Comparison of ENCODE assay signal across 8 cellular contexts in the genomic region with DNA sequence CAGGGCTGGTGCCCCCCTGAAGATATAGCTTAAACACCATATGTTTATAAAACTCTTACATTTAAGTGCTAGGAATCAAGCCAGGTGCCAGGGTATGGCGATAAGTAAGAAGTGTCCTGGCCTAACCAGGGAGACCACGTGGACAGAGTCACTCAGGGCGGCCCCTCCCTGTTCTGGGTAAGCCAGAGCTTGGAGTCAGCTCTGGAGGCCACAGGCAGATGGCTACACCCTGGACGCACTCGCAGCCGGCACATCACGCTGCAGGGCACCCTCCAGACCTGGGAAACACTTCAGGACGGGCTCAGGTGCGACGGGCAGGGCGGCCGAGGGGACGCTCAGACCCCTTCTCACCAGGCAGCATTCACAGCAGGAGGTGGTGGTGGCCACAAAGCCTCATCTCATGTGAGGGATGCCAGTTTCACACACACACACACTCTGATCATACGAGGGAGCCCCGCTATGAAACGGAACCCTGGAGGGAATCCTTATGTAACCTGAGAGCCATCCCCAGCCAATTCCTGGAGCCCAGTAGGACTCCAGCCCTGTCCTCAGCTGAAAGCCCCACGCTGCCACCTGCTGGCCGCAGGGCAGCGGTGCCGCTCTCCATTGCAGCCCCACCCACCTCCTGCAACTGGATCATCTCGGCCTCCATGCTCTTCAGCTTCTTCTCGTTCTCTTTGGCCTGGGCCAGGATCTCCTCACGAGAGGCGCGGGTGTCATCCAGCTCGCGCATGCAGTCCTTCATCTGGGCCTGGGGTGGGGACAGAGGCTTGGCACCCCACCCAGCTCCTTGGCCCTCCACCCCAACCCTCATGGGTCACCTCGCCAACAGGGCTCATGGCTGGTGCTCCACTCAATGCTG. TPM values are rescaled to one million over a fixed set of nuclear protein-coding genes. Genes with fewer than 3 reads are reported as not detected.
DNase-seq lines count a peak whose midpoint lies in the region; ATAC-seq and TF ChIP-seq lines count a peak whose summit lies in the region.

No MANE protein-coding gene starts in this region.

- TF ChIP-seq CTCF in BJ (IDR thresholded peaks at IDR 0.05; ENCODE audit: insufficient read depth, low read depth, low read length), result peak; percentile 97
- TF ChIP-seq CTCF in HFF-Myc (IDR thresholded peaks at IDR 0.05; ENCODE audit: low read depth, low read length, missing control alignments), result peak; percentile 98
- peak; percentile 91 for TF ChIP-seq CTCF in OCI-LY1 (IDR thresholded peaks at IDR 0.05; ENCODE audit: low read length)

- H3K9me3 ChIP-seq in OCI-LY1 (ENCODE audit: low read length), result no peaks in the 10 kb centered on the region

- no peak for TF ChIP-seq POLR2A in erythroblast (IDR thresholded peaks at IDR 0.05; ENCODE audit: low read length)

- peak; percentile 16 for DNase-seq in BJ (ENCODE audit: low read depth)
- DNase-seq in HFF-Myc (ENCODE audit: extremely low read depth, low read depth), result peak; percentile 61
- DNase-seq in activated T-cell treated with anti-CD3 and anti-CD28 coated beads for 4 hours, result peak; percentile 44
- DNase-seq in erythroblast (lab: John Stamatoyannopoulos, UW), result peak; percentile 79 to 87
- DNase-seq in naive B cell, result peak; percentile 46

- H3K27me3 ChIP-seq in BJ (ENCODE audit: control insufficient read depth, insufficient read depth, low read length) (no peaks in the 10 kb centered on the region), OCI-LY1 (ENCODE audit: insufficient read depth, low read length) (no peaks in the 10 kb centered on the region)

- H3K79me2 ChIP-seq in OCI-LY1 (ENCODE audit: insufficient read depth, low read length), result no peaks in the 10 kb centered on the region

- CTCF ChIA-PET in BJ (lab: Yijun Ruan, JAX), result interaction anchor here (0.6 to 4.0 kb wide), 18 partner anchors 8 to 201 kb away, joined by 3 to 23 read pairs (median 5); a partner anchor contains a TSS

- H4K20me1 ChIP-seq in OCI-LY1 (ENCODE audit: insufficient read depth, low read length), result no peaks in the 10 kb centered on the region

- H3K9me2 ChIP-seq in OCI-LY1 (ENCODE audit: low read depth, low read length), result no peaks in the 10 kb centered on the region

- H3K9me3 Mint-ChIP-seq in naive B cell, result no peaks in the 10 kb centered on the region
- H3K9me3 Mint-ChIP-seq in stimulated activated memory B cell treated with anti-CD40 and anti-IgM and Interleukin-4, amounts not matched to agents 10 μg/mL and 1 μg/mL and 100 μg/mL, for 72 hours, result no peaks in the 10 kb centered on the region

- no peaks in the 10 kb centered on the region; the same call in 1 of the 2 replicates for H3F3A ChIP-seq in OCI-LY1 (ENCODE audit: insufficient read depth, low read length)

- no peak overlapping the region for H3K27ac ChIP-seq in OCI-LY1 (ENCODE audit: low read depth, low read length, poor library complexity, severe bottlenecking)

- POLR2A ChIA-PET in BJ (lab: Charles Lee), result interaction anchor here (0.6 kb wide), 1 partner anchor 196 kb away, joined by 6 read pairs; a partner anchor contains a TSS

- peak overlapping the region in 1 of 8 donors; percentile 28 for H3K4me3 Mint-ChIP-seq in naive B cell
- H3K4me3 Mint-ChIP-seq in stimulated activated memory B cell treated with anti-CD40 and anti-IgM and Interleukin-4, amounts not matched to agents 10 μg/mL and 1 μg/mL and 100 μg/mL, for 72 hours, result no peak overlapping the region

- no peaks in the 10 kb centered on the region for H3K27me3 Mint-ChIP-seq in naive B cell
- H3K27me3 Mint-ChIP-seq in stimulated activated memory B cell treated with anti-CD40 and anti-IgM and Interleukin-4, amounts not matched to agents 10 μg/mL and 1 μg/mL and 100 μg/mL, for 72 hours, result no peaks in the 10 kb centered on the region

- H3K36me3 ChIP-seq in BJ (ENCODE audit: control insufficient read depth, insufficient read depth, low read length) (peaks cover 70% of the 10 kb centered on the region), OCI-LY1 (ENCODE audit: insufficient read depth, low read length) (peaks cover 87% of the 10 kb centered on the region)

- H3K9ac ChIP-seq in OCI-LY1 (ENCODE audit: low read length), result no peak overlapping the region

- H3K4me1 ChIP-seq in OCI-LY1 (ENCODE audit: insufficient read depth, low read length, severe bottlenecking), result no peaks in the 10 kb centered on the region

- peak overlapping the region in 5 of 6 donors; percentile 32 to 84 (median 74) for H3K27ac Mint-ChIP-seq in naive B cell
- H3K27ac Mint-ChIP-seq in stimulated activated memory B cell treated with anti-CD40 and anti-IgM and Interleukin-4, amounts not matched to agents 10 μg/mL and 1 μg/mL and 100 μg/mL, for 72 hours, result peak overlapping the region; percentile 23

- H3K36me3 Mint-ChIP-seq in naive B cell, result peaks cover 11 to 44% of the 10 kb centered on the region in 2 donors
- peaks cover 76% of the 10 kb centered on the region for H3K36me3 Mint-ChIP-seq in stimulated activated memory B cell treated with anti-CD40 and anti-IgM and Interleukin-4, amounts not matched to agents 10 μg/mL and 1 μg/mL and 100 μg/mL, for 72 hours

- peaks cover 0 to 2% (median 0%) of the 10 kb centered on the region in 3 donors for H3K4me1 Mint-ChIP-seq in naive B cell
- H3K4me1 Mint-ChIP-seq in stimulated activated memory B cell treated with anti-CD40 and anti-IgM and Interleukin-4, amounts not matched to agents 10 μg/mL and 1 μg/mL and 100 μg/mL, for 72 hours, result peaks cover 6% of the 10 kb centered on the region

- H3K4me3 ChIP-seq in BJ (ENCODE audit: low read depth, low read length) (no peak overlapping the region), HFF-Myc (replicated peaks; ENCODE audit: low read depth, low read length) (no peak overlapping the region), OCI-LY1 (ENCODE audit: low read depth, low read length, poor library complexity, severe bottlenecking) (no peak overlapping the region)

- ATAC-seq in naive B cell (ENCODE audit: low read depth in 2 of 2), result peak; percentile 80 to 88
- peak; percentile 76 for ATAC-seq in stimulated activated memory B cell treated with anti-CD40 and anti-IgM and Interleukin-4, amounts not matched to agents 10 μg/mL and 1 μg/mL and 100 μg/mL, for 72 hours
- ATAC-seq in HG02571 (IDR thresholded peaks at IDR 0.05; ENCODE audit: unreplicated experiment), result no peak

- no peak overlapping the region for H2AFZ ChIP-seq in OCI-LY1 (ENCODE audit: low read length)

- H3K4me2 ChIP-seq in OCI-LY1 (ENCODE audit: low read length), result no peak overlapping the region

RNA-seq across cellular contexts. Expression of a gene that starts 33.4 kb away (rescaled TPM):
- polyA plus RNA-seq in BJ (2011; rRNA removed) (1.5 and 1.9 TPM in 2 replicates), naive B cell (ENCODE audit: low read depth in 6 of 6) (1 to 10 TPM in 4 of 6 donors, under 1 TPM in 1, not detected in 1; 0.71 to 4.2 (median 2.6) TPM)
- 0.38 and 1.6 TPM in 2 replicates for polyA minus RNA-seq in BJ (2011; rRNA and poly(A)+ RNA removed)

RNA-seq across cellular contexts. Expression of a gene that starts 47.0 kb away (rescaled TPM):
- 24.5 and 27.8 TPM in 2 replicates for polyA plus RNA-seq in BJ (2011; rRNA removed)
- 40.1 and 51.6 TPM in 2 replicates for polyA minus RNA-seq in BJ (2011; rRNA and poly(A)+ RNA removed)
- polyA plus RNA-seq in naive B cell (ENCODE audit: low read depth in 6 of 6), result 10 to 100 TPM in 1 of 6 donors, 1 to 10 TPM in 5; 5.9 to 11.8 (median 8.0) TPM

Comparison
In these comparisons a context has a peak if more than half of its experiments do, and no peak if none do; other contexts are left out.
1. DNase-seq: peak in every context shown above with its lines; median percentile 83 in erythroblast; 61 in HFF-Myc; 46 in naive B cell; 44 in activated T-cell treated with anti-CD3 and anti-CD28 coated beads for 4 hours; 16 in BJ.